Comparison of ENCODE assay signal across 8 cellular contexts in the genomic region with DNA sequence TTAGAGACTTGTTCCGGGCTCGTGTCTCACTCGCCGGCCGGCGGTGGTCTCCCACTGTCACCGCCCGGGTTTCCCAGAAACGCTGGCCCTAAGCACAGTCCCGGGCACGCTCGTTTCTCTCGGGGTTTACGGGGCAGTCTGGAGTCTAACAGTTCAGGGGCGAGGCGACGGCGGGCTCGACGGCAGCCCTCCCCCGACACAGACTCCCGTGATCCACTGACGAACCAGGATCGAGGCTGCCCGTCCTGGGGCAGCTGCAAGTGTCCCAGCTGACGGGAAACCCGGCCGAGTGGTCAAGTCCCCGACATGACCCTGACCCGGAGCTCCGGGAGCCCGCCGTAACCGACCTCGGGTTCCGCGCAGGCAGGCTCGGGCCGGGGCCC. TPM values are rescaled to one million over a fixed set of nuclear protein-coding genes. Genes with fewer than 3 reads are reported as not detected.
DNase-seq lines count a peak whose midpoint lies in the region; ATAC-seq and TF ChIP-seq lines count a peak whose summit lies in the region.

No MANE protein-coding gene starts in this region.

- CTCF ChIA-PET in AG04450 (lab: Charles Lee): interaction anchor here (0.6 to 0.7 kb wide), 2 partner anchors 146 to 172 kb away, joined by 5 to 7 read pairs; no protein-coding TSS in a partner anchor
- CTCF ChIA-PET in Panc1 (lab: Charles Lee): interaction anchor here (0.5 to 0.6 kb wide), 2 partner anchors 10 to 883 kb away, joined by 3 read pairs; no protein-coding TSS in a partner anchor

- H3K4me3 ChIP-seq in AG04450 (ENCODE audit: low read depth, low read length): peak overlapping the region; percentile 87
- peak overlapping the region; percentile 87 to 97 for H3K4me3 ChIP-seq in Panc1 (ENCODE audit: low read depth in 2 of 2, low read length in 2 of 2)
- peak overlapping the region; percentile 59 to 98 (median 77) for H3K4me3 ChIP-seq in esophagus squamous epithelium
- peak overlapping the region; percentile 91 to 99 for H3K4me3 ChIP-seq in prostate gland

- no peaks in the 10 kb centered on the region for H3K27me3 ChIP-seq in AG04450 (ENCODE audit: control insufficient read depth, insufficient read depth, low read length)
- no peaks in the 10 kb centered on the region for H3K27me3 ChIP-seq in Panc1 (ENCODE audit: control insufficient read depth, insufficient read depth, low read length)
- no peaks in the 10 kb centered on the region for H3K27me3 ChIP-seq in esophagus squamous epithelium
- H3K27me3 ChIP-seq in prostate gland (replicated peaks; ENCODE audit: insufficient read depth): no peaks in the 10 kb centered on the region

- intact Hi-C loops in Panc1 (cut with micrococcal nuclease; ENCODE audit: unreplicated experiment) (no loop called here), esophagus squamous epithelium (cut with DNase I) (no loop called here), prostate gland (cut with DNase I) (no loop called here)

- TF ChIP-seq CTCF in AG04450 (IDR thresholded peaks at IDR 0.05; ENCODE audit: low read depth, low read length) (no peak), Panc1 (IDR thresholded peaks at IDR 0.05) (no peak), esophagus squamous epithelium (IDR thresholded peaks at IDR 0.05) (no peak), prostate gland (IDR thresholded peaks at IDR 0.05) (no peak)

- H3K4me1 ChIP-seq in Panc1 (ENCODE audit: control insufficient read depth, insufficient read depth, low read length): peaks cover 21% of the 10 kb centered on the region
- H3K4me1 ChIP-seq in esophagus squamous epithelium: peaks cover 34 to 59% (median 35%) of the 10 kb centered on the region in 3 donors
- H3K4me1 ChIP-seq in prostate gland (replicated peaks): peaks cover 22% of the 10 kb centered on the region

- peak; percentile 12 for ATAC-seq in GM21576 (IDR thresholded peaks at IDR 0.05; ENCODE audit: unreplicated experiment)
- peak; percentile 5 for ATAC-seq in Panc1

- TF ChIP-seq POLR2A in esophagus squamous epithelium (IDR thresholded peaks at IDR 0.05): no peak
- no peak for TF ChIP-seq POLR2A in prostate gland (IDR thresholded peaks at IDR 0.05)

- H3K9me3 ChIP-seq in AG04450 (ENCODE audit: control insufficient read depth, insufficient read depth, low read length) (no peaks in the 10 kb centered on the region; the same call in 1 of the 2 replicates), Panc1 (ENCODE audit: control insufficient read depth, insufficient read depth, low read depth, low read length) (no peaks in the 10 kb centered on the region), esophagus squamous epithelium (no peaks in the 10 kb centered on the region), prostate gland (no peaks in the 10 kb centered on the region)

- POLR2A ChIA-PET in AG04450 (lab: Yijun Ruan, JAX): interaction anchor here (0.6 to 1.9 kb wide), 8 partner anchors 9 to 279 kb away, joined by 3 to 10 read pairs (median 4); no protein-coding TSS in a partner anchor
- POLR2A ChIA-PET in Panc1 (lab: Charles Lee): interaction anchor here (0.6 kb wide), 1 partner anchor 9 kb away, joined by 8 read pairs; no protein-coding TSS in a partner anchor

- 0% methylated on average over 3 of the region's 39 CpGs; no CpG with 5 or more reads in 1 of the 2 donors for whole genome bisulfite sequencing in esophagus squamous epithelium, 2 donors
- under 1% methylated on average over 38 of the region's 39 CpGs for WGBS in prostate gland

- no peak for DNase-seq in AG04450 (ENCODE audit: low read depth, low spot score)
- DNase-seq in Panc1 (ENCODE audit: low read depth, low spot score): no peak
- DNase-seq in esophagus squamous epithelium (lab: John Stamatoyannopoulos, UW): no peak
- no peak for DNase-seq in prostate gland (ENCODE audit: low spot score)
- no peak for DNase-seq in stimulated activated naive CD4-positive, alpha-beta T cell treated with Interleukin-2 at 50 U/mL for 16 hours (lab: John Stamatoyannopoulos, UW)
- no peak for DNase-seq in GDM1 (lab: John Stamatoyannopoulos, UW)
- no peak for DNase-seq in middle frontal gyrus (ENCODE audit: extremely low spot score, low spot score)

- H3K27ac ChIP-seq in AG04450 (ENCODE audit: low read depth, low read length): peak overlapping the region; percentile 61
- peak overlapping the region; percentile 84 for H3K27ac ChIP-seq in Panc1 (ENCODE audit: low read length)
- peak overlapping the region; percentile 81 to 95 (median 88) for H3K27ac ChIP-seq in esophagus squamous epithelium
- peak overlapping the region; percentile 71 to 75 for H3K27ac ChIP-seq in prostate gland

- no TSS peak for BruUV-seq in Panc1 (replicated peaks; lab: Mats Ljungman, UMichigan)

- in situ Hi-C loops in Panc1 (cut with HindIII; ENCODE audit: low pct_unique_long_range_greater_than_20kb, low sequenced_read_pairs): no loop called here

- H3K36me3 ChIP-seq in Panc1 (ENCODE audit: control insufficient read depth, insufficient read depth, low read length) (no peaks in the 10 kb centered on the region; the same call in 1 of the 2 replicates), esophagus squamous epithelium (peaks cover 0 to 17% (median 3%) of the 10 kb centered on the region in 3 donors), prostate gland (no peaks in the 10 kb centered on the region)

RNA-seq across cellular contexts. Expression of a gene that starts 0.5 kb away (rescaled TPM):
- 31.1 and 31.4 TPM in 2 replicates for polyA plus RNA-seq in AG04450 (2011; rRNA removed)
- polyA minus RNA-seq in AG04450 (2011; rRNA and poly(A)+ RNA removed): 16.3 and 17.6 TPM in 2 replicates
- total RNA-seq in Panc1 (2021; ENCODE audit: unreplicated experiment) (101 TPM), esophagus squamous epithelium (10 to 100 TPM; 32.6 to 54.3 (median 42.5) TPM), prostate gland (10 to 100 TPM; 56.0 to 79.4 TPM)
- polyA plus RNA-seq in Panc1 (2012; ENCODE audit: insufficient read length): 99.6 TPM

RNA-seq across cellular contexts. Expression of a gene that starts 7.1 kb away (rescaled TPM):
- polyA plus RNA-seq in AG04450 (2011; rRNA removed): 1.5 and 1.8 TPM in 2 replicates
- 0.37 and 1.1 TPM in 2 replicates for polyA minus RNA-seq in AG04450 (2011; rRNA and poly(A)+ RNA removed)
- total RNA-seq in Panc1 (2021; ENCODE audit: unreplicated experiment): 9.8 TPM
- polyA plus RNA-seq in Panc1 (2012; ENCODE audit: insufficient read length): 17.3 TPM
- 1 to 10 TPM; 1.1 to 8.3 (median 1.5) TPM for total RNA-seq in esophagus squamous epithelium
- 10 to 100 TPM in 1 of 2 donors, 1 to 10 TPM in 1; 6.9 to 23.7 TPM for total RNA-seq in prostate gland

RNA-seq across cellular contexts. Expression of a gene that starts 26.6 kb away (rescaled TPM):
- polyA plus RNA-seq in AG04450 (2011; rRNA removed): 0.21 and 0.51 TPM in 2 replicates
- polyA minus RNA-seq in AG04450 (2011; rRNA and poly(A)+ RNA removed): not detected in 2 replicates
- total RNA-seq in Panc1 (2021; ENCODE audit: unreplicated experiment) (41.4 TPM), esophagus squamous epithelium (1 to 10 TPM in 2 of 4 donors, under 1 TPM in 1, not detected in 1; 0.79 to 3.0 (median 1.7) TPM), prostate gland (1 to 10 TPM in 1 of 2 donors, not detected in 1; 3.4 TPM)
- 86.9 TPM for polyA plus RNA-seq in Panc1 (2012; ENCODE audit: insufficient read length)

RNA-seq across cellular contexts. Expression of a gene that starts 34.6 kb away (rescaled TPM):
- polyA plus RNA-seq in AG04450 (2011; rRNA removed): 17.5 and 24.8 TPM in 2 replicates
- 16.3 and 24.9 TPM in 2 replicates for polyA minus RNA-seq in AG04450 (2011; rRNA and poly(A)+ RNA removed)
- total RNA-seq in Panc1 (2021; ENCODE audit: unreplicated experiment): 30.7 TPM
- polyA plus RNA-seq in Panc1 (2012; ENCODE audit: insufficient read length): 31.4 TPM
- 10 to 100 TPM; 36.4 to 66.7 (median 56.9) TPM for total RNA-seq in esophagus squamous epithelium
- total RNA-seq in prostate gland: 10 to 100 TPM; 43.2 to 58.6 TPM

RNA-seq across cellular contexts. Expression of a gene that starts 35.3 kb away (rescaled TPM):
- polyA plus RNA-seq in AG04450 (2011; rRNA removed): 9.6 and 15.6 TPM in 2 replicates
- 4.9 and 6.8 TPM in 2 replicates for polyA minus RNA-seq in AG04450 (2011; rRNA and poly(A)+ RNA removed)
- total RNA-seq in Panc1 (2021; ENCODE audit: unreplicated experiment): 46.9 TPM
- 35.9 TPM for polyA plus RNA-seq in Panc1 (2012; ENCODE audit: insufficient read length)
- 10 to 100 TPM; 20.0 to 52.5 (median 33.2) TPM for total RNA-seq in esophagus squamous epithelium
- 10 to 100 TPM; 30.6 to 36.9 TPM for total RNA-seq in prostate gland
